8 cellular contexts compared by ENCODE assay signal in the genomic region with DNA sequence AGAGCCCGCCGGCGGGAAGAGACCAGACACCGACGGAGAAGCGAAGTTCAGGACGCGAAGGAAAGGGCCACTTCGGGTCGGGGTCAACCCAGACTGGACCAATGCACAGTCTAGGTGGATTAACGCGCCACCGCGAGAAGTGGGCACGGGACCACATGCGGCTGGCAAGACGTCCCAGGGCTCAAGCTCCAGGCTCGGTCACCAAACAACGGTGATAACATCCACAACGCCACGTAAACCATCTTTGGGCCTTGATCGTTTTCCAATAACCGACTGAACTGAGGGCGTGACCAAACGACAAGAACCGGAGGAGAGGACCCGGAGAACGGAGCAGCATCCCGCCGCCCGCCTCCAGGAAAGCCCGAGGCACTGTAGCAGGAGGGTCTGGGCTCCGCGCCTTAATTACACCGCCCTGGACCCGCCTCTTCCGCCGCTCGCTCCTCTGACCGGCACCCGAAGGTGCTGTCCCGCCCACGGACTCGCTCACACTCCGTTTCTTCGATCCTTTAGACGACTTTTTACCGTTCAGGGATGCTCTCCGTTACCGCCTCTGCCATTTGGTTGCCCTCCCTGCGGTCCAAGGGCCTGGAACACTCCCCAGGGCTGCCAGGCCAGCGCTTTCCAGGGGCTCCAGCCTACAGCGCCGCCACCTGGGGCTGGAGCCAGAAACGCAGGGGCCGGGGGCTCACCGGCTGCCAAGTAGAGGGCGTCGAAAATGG. TPM values are rescaled to one million over a fixed set of nuclear protein-coding genes. Genes with fewer than 3 reads are reported as not detected.
DNase-seq lines count a peak whose midpoint lies in the region; ATAC-seq and TF ChIP-seq lines count a peak whose summit lies in the region.

No MANE protein-coding gene starts in this region.

- H3K4me1 ChIP-seq in Panc1 (ENCODE audit: control insufficient read depth, insufficient read depth, low read length), result peaks cover 8% of the 10 kb centered on the region; the same call in 1 of the 2 replicates
- peaks cover 0 to 14% (median 6%) of the 10 kb centered on the region in 4 donors for H3K4me1 ChIP-seq in transverse colon

- POLR2A ChIA-PET in Panc1 (lab: Charles Lee), result interaction anchor here (1.7 kb wide), 1 partner anchor 19 kb away, joined by 5 read pairs; no protein-coding TSS in a partner anchor

- CTCF ChIA-PET in Panc1 (lab: Charles Lee), result interaction anchor here (0.8 to 1.1 kb wide), 2 partner anchors 16 to 24 kb away, joined by 4 to 13 read pairs; no protein-coding TSS in a partner anchor

- TF ChIP-seq EP300 in transverse colon (IDR thresholded peaks at IDR 0.05; ENCODE audit: low read depth), result no peak

- peak; percentile 11 for TF ChIP-seq POLR2A in transverse colon (IDR thresholded peaks at IDR 0.05)

- WGBS in transverse colon (ENCODE audit: low coverage in 1 of 2), 2 donors, result 1% methylated on average over 57 of the region's 59 CpGs; no CpG with 5 or more reads in 1 of the 2 donors

- in situ Hi-C loops in Panc1 (cut with HindIII; ENCODE audit: low pct_unique_long_range_greater_than_20kb, low sequenced_read_pairs), result no loop called here
- in situ Hi-C loops in transverse colon (cut with MboI; ENCODE audit: low pct_ligation_motif_present in 1 of 4, low pct_unique_long_range_greater_than_20kb in 1 of 4, low sequenced_read_pairs in 3 of 4), result no loop called here

- ATAC-seq in GM19468 (IDR thresholded peaks at IDR 0.05; ENCODE audit: extremely low read depth, unreplicated experiment) (peak; percentile 79), Panc1 (peak; percentile 97)

- H3K36me3 Mint-ChIP-seq in osteocyte (ENCODE audit: unreplicated experiment), result peaks cover 7% of the 10 kb centered on the region

- H3K4me3 ChIP-seq in Panc1 (ENCODE audit: low read depth in 2 of 2, low read length in 2 of 2) (peak overlapping the region; percentile 82 to 94), transverse colon (peak overlapping the region; percentile 39 to 52 (median 45))

- H3K27me3 ChIP-seq in Panc1 (ENCODE audit: control insufficient read depth, insufficient read depth, low read length), result no peaks in the 10 kb centered on the region
- peaks cover 11% of the 10 kb centered on the region for H3K27me3 ChIP-seq in transverse colon

- H3K4me1 Mint-ChIP-seq in osteocyte (ENCODE audit: unreplicated experiment), result peaks cover 29% of the 10 kb centered on the region

- peaks cover 4% of the 10 kb centered on the region for H3K27me3 Mint-ChIP-seq in osteocyte (ENCODE audit: unreplicated experiment)

- H3K9me3 ChIP-seq in Panc1 (ENCODE audit: control insufficient read depth, insufficient read depth, low read depth, low read length) (no peaks in the 10 kb centered on the region), transverse colon (no peaks in the 10 kb centered on the region)

- peak; percentile 98 for TF ChIP-seq CTCF in Panc1 (IDR thresholded peaks at IDR 0.05)
- peak; percentile 63 for TF ChIP-seq CTCF in osteocyte (IDR thresholded peaks at IDR 0.05)
- peak in 2 of 5 experiments; percentile 18 to 24 for TF ChIP-seq CTCF in transverse colon (IDR thresholded peaks at IDR 0.05)

- H3K27ac ChIP-seq in Panc1 (ENCODE audit: low read length) (peak overlapping the region; percentile 94), transverse colon (peak overlapping the region; percentile 11 to 41 (median 23))

- H3K36me3 ChIP-seq in Panc1 (ENCODE audit: control insufficient read depth, insufficient read depth, low read length) (no peaks in the 10 kb centered on the region), transverse colon (no peaks in the 10 kb centered on the region)

- DNase-seq in DMS114 treated with DMSO at 0.1 percent for 48 hours (lab: John Stamatoyannopoulos, UW; ENCODE audit: unreplicated experiment), result peak; percentile 71
- DNase-seq in HK-2 (ENCODE audit: unreplicated experiment), result peak; percentile 78
- peak; percentile 55 for DNase-seq in Panc1 (ENCODE audit: low read depth, low spot score)
- DNase-seq in activated gamma-delta T cell treated with Interleukin-2 at 50 U/mL for 16 hours, result peak; percentile 45
- peak; percentile 35 for DNase-seq in globus pallidus (ENCODE audit: low spot score)
- DNase-seq in osteocyte (ENCODE audit: extremely low spot score, unreplicated experiment), result no peak
- DNase-seq in transverse colon, result peak; percentile 59

- peak overlapping the region; percentile 94 for H3K27ac Mint-ChIP-seq in osteocyte (ENCODE audit: unreplicated experiment)

- peak overlapping the region; percentile 89 for H3K4me3 Mint-ChIP-seq in osteocyte (ENCODE audit: unreplicated experiment)

- BruUV-seq in Panc1 (replicated peaks; lab: Mats Ljungman, UMichigan), result no TSS peak

- intact Hi-C loops in Panc1 (cut with micrococcal nuclease; ENCODE audit: unreplicated experiment) (no loop called here), transverse colon (cut with DNase I; ENCODE audit: low total_unique reads) (no loop called here)

- H3K9me3 Mint-ChIP-seq in osteocyte (ENCODE audit: unreplicated experiment), result no peaks in the 10 kb centered on the region

RNA-seq across cellular contexts. Expression of gene DPPA5, which starts 44.1 kb away (rescaled TPM):
- total RNA-seq in Panc1 (2021; ENCODE audit: unreplicated experiment), result not detected
- not detected for polyA plus RNA-seq in Panc1 (2012; ENCODE audit: insufficient read length)
- total RNA-seq in osteocyte, result not detected in 2 replicates
- total RNA-seq in transverse colon, result not detected

RNA-seq across cellular contexts. Expression of gene KHDC1, which starts 46.9 kb away (rescaled TPM):
- total RNA-seq in Panc1 (2021; ENCODE audit: unreplicated experiment), result 9.6 TPM
- 11.8 TPM for polyA plus RNA-seq in Panc1 (2012; ENCODE audit: insufficient read length)
- 4.1 and 4.5 TPM in 2 replicates for total RNA-seq in osteocyte
- 1 to 10 TPM in 2 of 4 donors, not detected in 2; 1.1 to 2.1 TPM for total RNA-seq in transverse colon

RNA-seq across cellular contexts. Expression of gene KHDC3L, which starts 52.5 kb away (rescaled TPM):
- total RNA-seq in Panc1 (2021; ENCODE audit: unreplicated experiment) (not detected), osteocyte (not detected in 2 replicates), transverse colon (not detected)
- not detected for polyA plus RNA-seq in Panc1 (2012; ENCODE audit: insufficient read length)

RNA-seq across cellular contexts. Expression of gene OOEP, which starts 59.8 kb away (rescaled TPM):
- total RNA-seq in Panc1 (2021; ENCODE audit: unreplicated experiment) (10.6 TPM), osteocyte (not detected in 2 replicates), transverse colon (not detected)
- polyA plus RNA-seq in Panc1 (2012; ENCODE audit: insufficient read length), result 11.8 TPM
